1 cellular context compared by ENCODE assay signal in genomic region chr18:24190590-24190989, GRCh38.
TF ChIP-seq lines count a peak whose summit lies in the region.

No MANE protein-coding gene starts in this region.

TF ChIP-seq in WTC11, 78 proteins besides CTCF, POLR2A, EP300 and RAD21 (continued from another document):
- no peak for TF ChIP-seq ZNF425 (CRISPR knock-in tag; conservative IDR thresholded peaks at IDR 0.05)
- TF ChIP-seq NR2C2 (CRISPR knock-in tag; IDR thresholded peaks at IDR 0.05) = no peak
- TF ChIP-seq SMAD4 (CRISPR knock-in tag; IDR thresholded peaks at IDR 0.05) = no peak
- no peak for TF ChIP-seq JUN (CRISPR knock-in tag; IDR thresholded peaks at IDR 0.05)
- no peak for TF ChIP-seq GABPB1 (CRISPR knock-in tag; IDR thresholded peaks at IDR 0.05)
- TF ChIP-seq ZNF532 (CRISPR knock-in tag; IDR thresholded peaks at IDR 0.05; ENCODE audit: borderline replicate concordance) = no peak
- TF ChIP-seq AR (CRISPR knock-in tag; IDR thresholded peaks at IDR 0.05) = no peak
- TF ChIP-seq ZNF423 (CRISPR knock-in tag; IDR thresholded peaks at IDR 0.05) = no peak
TF ChIP-seq in WTC11: peak in this region for 0.
